ENCODE assay signal across 8 cellular contexts in genomic region chr3:85821130-85821756, GRCh38.
DNase-seq lines count a peak whose midpoint lies in the region; ATAC-seq and TF ChIP-seq lines count a peak whose summit lies in the region.

No MANE protein-coding gene starts in this region.

- POLR2A ChIA-PET in RWPE1 (lab: Yijun Ruan, JAX; ENCODE audit: low non-redundant PET) = no interaction called here
- POLR2A ChIA-PET in naive thymus-derived CD8-positive, alpha-beta T cell (lab: Charles Lee) = no interaction called here

- H3K4me3 Mint-ChIP-seq in naive thymus-derived CD8-positive, alpha-beta T cell = no peak overlapping the region

- CTCF ChIA-PET in RWPE1 (lab: Yijun Ruan, JAX) = interaction anchor here (0.6 kb wide), 1 partner anchor 1052 kb away, joined by 3 read pairs; no protein-coding TSS in a partner anchor

- peaks cover 0 to 8% (median 3%) of the 10 kb centered on the region in 9 donors for H3K9me3 Mint-ChIP-seq in naive thymus-derived CD8-positive, alpha-beta T cell

- H3K4me1 Mint-ChIP-seq in naive thymus-derived CD8-positive, alpha-beta T cell = no peaks in the 10 kb centered on the region

- ATAC-seq in GM18520 (IDR thresholded peaks at IDR 0.05; ENCODE audit: unreplicated experiment) (peak; percentile 56), HG03521 (IDR thresholded peaks at IDR 0.05; ENCODE audit: unreplicated experiment) (peak; percentile 51), psoas muscle (no peak)
- no peak for ATAC-seq in naive thymus-derived CD8-positive, alpha-beta T cell

- TF ChIP-seq CTCF in 22Rv1 (IDR thresholded peaks at IDR 0.05) (peak; percentile 88), RWPE1 (conservative IDR thresholded peaks at IDR 0.05; ENCODE audit: low read depth) (peak; percentile 45), psoas muscle (IDR thresholded peaks at IDR 0.05) (no peak)

- DNase-seq in RWPE1 (ENCODE audit: low spot score) (peak; percentile 5), iPS-NIHi7 (ENCODE audit: extremely low spot score) (peak; percentile 56), psoas muscle (no peak), T1000 (lab: John Stamatoyannopoulos, UW) (no peak)
- DNase-seq in naive thymus-derived CD8-positive, alpha-beta T cell = no peak

- no peaks in the 10 kb centered on the region for H3K36me3 Mint-ChIP-seq in naive thymus-derived CD8-positive, alpha-beta T cell

- H3K4me3 ChIP-seq in psoas muscle = no peak overlapping the region

- H3K27me3 ChIP-seq in psoas muscle (ENCODE audit: insufficient read depth in 3 of 3, low read length in 2 of 3) = no peaks in the 10 kb centered on the region

- intact Hi-C loops in psoas muscle (cut with DNase I) = no loop called here

- no peaks in the 10 kb centered on the region for H3K4me1 ChIP-seq in psoas muscle

- H3K36me3 ChIP-seq in psoas muscle (ENCODE audit: insufficient read depth in 1 of 2, low read depth in 1 of 2) = no peaks in the 10 kb centered on the region

- H3K27ac Mint-ChIP-seq in naive thymus-derived CD8-positive, alpha-beta T cell = no peak overlapping the region

- no peaks in the 10 kb centered on the region for H3K27me3 Mint-ChIP-seq in naive thymus-derived CD8-positive, alpha-beta T cell

- 71 to 90% (median 84%) methylated on average over 1 of the region's 1 CpG for WGBS in psoas muscle, 3 donors

- H3K27ac ChIP-seq in 22Rv1 = no peak overlapping the region
- H3K27ac ChIP-seq in RWPE1 = no peak overlapping the region
- no peak overlapping the region for H3K27ac ChIP-seq in psoas muscle

- H3K9me3 ChIP-seq in psoas muscle = no peaks in the 10 kb centered on the region

Comparison
In these comparisons a context has a peak if more than half of its experiments do, and no peak if none do; other contexts are left out.
1. ATAC-seq: peak in GM18520 (single experiment) and HG03521 (single experiment); none in psoas muscle (0 of 4) and naive thymus-derived CD8-positive, alpha-beta T cell (0 of 2).
2. DNase-seq: peak in RWPE1 (single experiment) and iPS-NIHi7 (single experiment); none in psoas muscle (0 of 2), naive thymus-derived CD8-positive, alpha-beta T cell (0 of 10) and T1000 (single experiment).